Comparison of ENCODE assay signal across 17 cellular contexts in the genomic region with DNA sequence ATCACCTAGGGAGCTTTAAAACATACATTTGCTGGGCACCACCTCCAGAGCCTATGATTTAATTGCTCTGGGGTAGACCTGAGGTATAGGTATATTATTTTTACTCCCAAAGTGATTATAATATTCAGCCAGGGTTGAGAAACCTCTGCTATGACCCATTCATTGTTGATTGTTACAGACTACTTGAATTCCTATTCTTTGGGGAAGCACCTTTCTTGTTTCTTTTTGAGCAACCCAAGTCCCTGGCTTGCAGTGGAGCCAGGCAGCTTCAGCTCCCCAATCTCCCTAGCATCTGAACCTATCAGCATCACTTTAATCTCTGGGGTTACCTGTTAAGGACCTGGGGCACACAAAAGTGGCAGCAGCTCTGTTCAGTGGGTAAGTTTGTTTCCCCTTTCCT. TPM values are rescaled to one million over a fixed set of nuclear protein-coding genes. Genes with fewer than 3 reads are reported as not detected.
DNase-seq lines count a peak whose midpoint lies in the region; ATAC-seq, FAIRE-seq and TF ChIP-seq lines count a peak whose summit lies in the region.
"Had no signal": no experiment of that assay in that cellular context is flagged by ENCODE, and none has a peak within 500 bp of the region (broad histone marks: within the 10 kb centered on the region; RNA-seq: fewer than 3 reads in every experiment).

No MANE protein-coding gene starts in this region.

- H2BK5ac ChIP-seq in mesendoderm (ENCODE audit: low read length): no peak overlapping the region

- intact Hi-C loops in tibial artery (cut with DNase I; ENCODE audit: low total_unique reads): no loop called here

- no peak overlapping the region for H3K56ac ChIP-seq in mesendoderm (ENCODE audit: low read length)

- DNase-seq in mesendoderm (no peak), tibial artery (no peak), NCI-H1105 (lab: John Stamatoyannopoulos, UW) (no peak), RCC 7860 (ENCODE audit: low spot score) (no peak), nucleus accumbens (lab: John Stamatoyannopoulos, UW) (no peak)
- no peak for DNase-seq in activated CD4-positive, alpha-beta T cell treated with anti-CD3 and anti-CD28 coated beads, Interleukin-2, amount 50 U/mL, for 4 hours
- DNase-seq: activated naive CD8-positive, alpha-beta T cell treated with anti-CD3 and anti-CD28 coated beads, Interleukin-2, amount 10 ng/mL, durations not matched to agents 7 days and 5 days; AML-193; brain microvascular endothelial cell; left ventricle myocardium superior; MV-4-11; NCI-H2171; ovary; stimulated activated CD4-positive, alpha-beta T cell treated with anti-CD3 and anti-CD28 coated beads, Interleukin-2, amount 100 ng/mL, for 48 hours had no signal

- no peak for FAIRE-seq in RCC 7860 (lab: Jason Lieb, UNC)

- H3K9me3 ChIP-seq in HUES64 (ENCODE audit: insufficient read depth, low read depth, low read length) (no peaks in the 10 kb centered on the region), tibial artery (no peaks in the 10 kb centered on the region)
- H3K9me3 ChIP-seq: ovary, SJSA1 had no signal

- no peaks in the 10 kb centered on the region for H3K79me1 ChIP-seq in mesendoderm (ENCODE audit: low read length)

- no peak overlapping the region for H4K5ac ChIP-seq in mesendoderm (ENCODE audit: low read length)

- H2BK120ac ChIP-seq in mesendoderm (ENCODE audit: low read depth, low read length): no peak overlapping the region

- H2AK5ac ChIP-seq in mesendoderm (ENCODE audit: low read length): no peak overlapping the region

- H4K8ac ChIP-seq in mesendoderm (ENCODE audit: low read depth, low read length): no peak overlapping the region

- H3K36me3 ChIP-seq in HUES64 (ENCODE audit: insufficient read depth, low read length) (no peaks in the 10 kb centered on the region), mesendoderm (ENCODE audit: control insufficient read depth, insufficient read depth, low read length) (no peaks in the 10 kb centered on the region), tibial artery (no peaks in the 10 kb centered on the region)
- H3K36me3 ChIP-seq: brain microvascular endothelial cell, ovary, SJSA1 had no signal

- peak; percentile 83 for ATAC-seq in GM21786 (IDR thresholded peaks at IDR 0.05; ENCODE audit: unreplicated experiment)

- H3K9ac ChIP-seq in HUES64 (ENCODE audit: low read depth, low read length): no peak overlapping the region
- no peak overlapping the region for H3K9ac ChIP-seq in mesendoderm (ENCODE audit: low read length)

- no peak overlapping the region for H3K4me3 ChIP-seq in HUES64 (ENCODE audit: low read length)
- H3K4me3 ChIP-seq in mesendoderm (ENCODE audit: low read length): no peak overlapping the region
- peak overlapping the region; percentile 15 to 29 for H3K4me3 ChIP-seq in tibial artery
- H3K4me3 ChIP-seq: ovary, SJSA1 had no signal

- peak overlapping the region; percentile 1 for H3K18ac ChIP-seq in mesendoderm (ENCODE audit: low read length)

- no peak overlapping the region for H2BK15ac ChIP-seq in mesendoderm (replicated peaks; ENCODE audit: low read depth)

- H3K4ac ChIP-seq in mesendoderm (ENCODE audit: low read depth, low read length): no peak overlapping the region

- H3K27ac ChIP-seq in HUES64 (ENCODE audit: low read depth, low read length): peak overlapping the region; percentile 22
- no peak overlapping the region for H3K27ac ChIP-seq in mesendoderm (ENCODE audit: low read depth, low read length)
- peak overlapping the region; percentile 67 to 80 for H3K27ac ChIP-seq in tibial artery
- H3K27ac ChIP-seq: brain microvascular endothelial cell, ovary, SJSA1 had no signal

- H3K27me3 ChIP-seq in HUES64 (ENCODE audit: insufficient read depth, low read length) (no peaks in the 10 kb centered on the region), mesendoderm (ENCODE audit: insufficient read depth, low read length, poor library complexity) (no peaks in the 10 kb centered on the region), tibial artery (no peaks in the 10 kb centered on the region)
- H3K27me3 ChIP-seq: brain microvascular endothelial cell, ovary, SJSA1 had no signal

- H3K79me2 ChIP-seq in mesendoderm (ENCODE audit: control insufficient read depth, insufficient read depth, low read length): no peaks in the 10 kb centered on the region

- H3K4me1 ChIP-seq in HUES64 (ENCODE audit: insufficient read depth, low read length) (peaks cover 33% of the 10 kb centered on the region), mesendoderm (ENCODE audit: control insufficient read depth, low read depth, low read length) (no peaks in the 10 kb centered on the region), tibial artery (peaks cover 0 to 100% (median 22%) of the 10 kb centered on the region in 4 donors)
- H3K4me1 ChIP-seq: SJSA1 had no signal

- TF ChIP-seq CTCF in tibial artery (IDR thresholded peaks at IDR 0.05): no peak

- H3K23ac ChIP-seq in mesendoderm (ENCODE audit: low read length): no peak overlapping the region

- H3K4me2 ChIP-seq in mesendoderm (ENCODE audit: low read length): no peak overlapping the region

RNA-seq across cellular contexts. Expression of gene PRKG1, which starts 8.6 kb away (rescaled TPM):
- polyA plus RNA-seq in HUES64 (2013, experiment 1 of 2): 5.4 TPM
- polyA plus RNA-seq in HUES64 (2013, experiment 2 of 2): 7.8 TPM
- 7.4 TPM for polyA plus RNA-seq in mesendoderm (2013, experiment 1 of 2)
- polyA plus RNA-seq in mesendoderm (2013, experiment 2 of 2): 6.7 TPM

Comparison
In these comparisons a context has a peak if more than half of its experiments do, and no peak if none do; other contexts are left out.
1. H3K4me3 ChIP-seq: peak in tibial artery (2 of 2); none in HUES64 (single experiment) and mesendoderm (single experiment).